8 cellular contexts compared by ENCODE assay signal in the genomic region with DNA sequence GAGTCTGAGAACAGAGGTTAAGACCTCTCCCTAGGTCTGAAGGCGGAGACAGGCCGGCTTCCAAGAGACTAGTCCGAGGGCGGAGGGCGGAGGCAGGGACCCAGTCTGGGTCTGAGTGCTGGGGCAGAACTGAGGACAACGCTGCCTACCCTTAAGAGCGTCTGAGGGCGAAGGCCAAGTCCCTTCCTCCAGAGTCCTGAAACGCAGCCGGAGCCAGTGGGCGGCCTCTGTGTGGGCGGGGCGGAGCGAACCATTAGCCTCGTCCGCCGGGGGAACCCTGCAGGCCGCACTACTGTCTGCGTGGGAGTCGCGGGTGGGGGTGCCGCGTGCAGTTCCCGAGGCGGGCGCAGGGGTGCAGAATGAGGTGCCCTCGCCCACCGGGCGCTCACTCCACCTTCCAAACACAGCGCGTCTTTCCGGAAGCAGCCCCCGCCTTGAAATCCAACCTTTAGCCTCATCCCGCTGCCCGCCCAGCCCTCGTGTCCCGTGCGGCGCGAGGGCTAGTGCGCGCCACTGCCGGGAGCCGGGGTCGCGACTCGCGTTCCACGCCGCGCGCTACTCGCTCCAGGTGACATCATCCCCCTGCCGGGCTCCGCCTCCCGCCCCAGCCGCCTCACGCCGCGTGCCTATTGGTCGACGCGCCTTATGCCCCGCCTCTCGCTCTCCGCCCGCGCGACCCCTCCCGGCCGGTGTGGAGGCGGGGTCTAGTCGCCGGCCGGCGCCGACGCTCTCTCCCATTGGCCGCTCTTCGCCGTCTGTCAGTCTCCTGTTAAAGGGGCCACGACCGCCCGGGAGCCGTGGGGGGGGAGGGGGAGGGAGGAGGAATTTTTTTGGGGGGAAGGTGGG. TPM values are rescaled to one million over a fixed set of nuclear protein-coding genes. Genes with fewer than 3 reads are reported as not detected.
DNase-seq lines count a peak whose midpoint lies in the region; ATAC-seq and TF ChIP-seq lines count a peak whose summit lies in the region.

TSS of gene C19orf73 (minus strand) at position 579 of the 846 bp plus-strand sequence. CDS start at position 458, 121 bp downstream.

- peak within 1 kb of the TSS; percentile 60 for H3K9ac ChIP-seq in mammary epithelial cell (ENCODE audit: insufficient read depth, low read length)

- H3K36me3 ChIP-seq in mammary epithelial cell (ENCODE audit: insufficient read depth, low read length) = no peaks in the 10 kb centered on the region
- no peaks in the 10 kb centered on the region for H3K36me3 ChIP-seq in spleen

- intact Hi-C loops in mammary epithelial cell (cut with micrococcal nuclease) = loop anchor here (2.0 kb wide), 1 partner anchor 30 kb away; no protein-coding TSS in a partner anchor
- intact Hi-C loops in spleen (cut with DNase I; ENCODE audit: low total_unique reads) = no loop called here

- TF ChIP-seq CTCF in WI38 (IDR thresholded peaks at IDR 0.05; ENCODE audit: low read depth, low read length) (no peak), mammary epithelial cell (conservative IDR thresholded peaks at IDR 0.05 in 1 of 2, IDR thresholded peaks at IDR 0.05 in 1 of 2; ENCODE audit: extremely low read depth in 1 of 2, insufficient read depth in 1 of 2, low read depth in 1 of 2, low read length in 2 of 2) (no peak), spleen (IDR thresholded peaks at IDR 0.05 in 8 of 11, conservative IDR thresholded peaks at IDR 0.05 in 3 of 11) (peak in 10 of 11 experiments; percentile 15 to 58 (median 42))

- H3K4me1 ChIP-seq in mammary epithelial cell (ENCODE audit: insufficient read depth, low read length) (peaks cover 25% of the 10 kb centered on the region), spleen (peaks cover 18 to 61% (median 41%) of the 10 kb centered on the region in 6 donors)

- BruUV-seq in mammary epithelial cell (replicated peaks; lab: Mats Ljungman, UMichigan) = TSS peak; percentile 74

- H2AFZ ChIP-seq in mammary epithelial cell (ENCODE audit: low read depth, low read length) = peak within 1 kb of the TSS; percentile 98

- no peaks in the 10 kb centered on the region for H3K79me2 ChIP-seq in mammary epithelial cell (ENCODE audit: insufficient read depth, low read length)

- dilution Hi-C loops in mammary epithelial cell (cut with HindIII; ENCODE audit: low sequenced_read_pairs) = no loop called here

- in situ Hi-C loops in mammary epithelial cell (cut with MboI; ENCODE audit: low sequenced_read_pairs in 2 of 2) = no loop called here

- 4% methylated on average over 14 of the region's 85 CpGs for WGBS in mammary epithelial cell (ENCODE audit: low coverage, missing lambda C conversion rate)
- WGBS in spleen, 5 donors = 1% methylated on average over 34 to 85 of the region's 85 CpGs

- peak within 1 kb of the TSS; percentile 99 for H3K4me2 ChIP-seq in mammary epithelial cell (ENCODE audit: insufficient read depth, low read depth, low read length)

- ATAC-seq in GM18907 (IDR thresholded peaks at IDR 0.05; ENCODE audit: unreplicated experiment) (peak; percentile 72), HG03135 (IDR thresholded peaks at IDR 0.05; ENCODE audit: unreplicated experiment) (peak; percentile 74)

- TF ChIP-seq POLR2A in spleen (IDR thresholded peaks at IDR 0.05) = peak in 2 of 3 donors; percentile 61 to 65

- H3K4me3 ChIP-seq in WI38 (ENCODE audit: low read depth, low read length) = peak within 1 kb of the TSS; percentile 66
- peak within 1 kb of the TSS; percentile 73 to 89 (median 78) for H3K4me3 ChIP-seq in mammary epithelial cell (replicated peaks in 1 of 3; ENCODE audit: insufficient read depth in 1 of 3, low read depth in 2 of 3, low read length in 3 of 3)
- H3K4me3 ChIP-seq in spleen = peak within 1 kb of the TSS; percentile 45 to 80 (median 56)

- no peaks in the 10 kb centered on the region for H4K20me1 ChIP-seq in mammary epithelial cell (ENCODE audit: insufficient read depth, low read length)

- H3K27ac ChIP-seq in mammary epithelial cell (ENCODE audit: insufficient read depth, low read depth, low read length) (peak within 1 kb of the TSS; percentile 71), spleen (peak within 1 kb of the TSS; percentile 80 to 98 (median 95))

- CTCF ChIA-PET in mammary epithelial cell (lab: Charles Lee; ENCODE audit: low non-redundant PET) = interaction anchor here (0.6 kb wide), 1 partner anchor 85 kb away, joined by 3 read pairs; no protein-coding TSS in a partner anchor

- peak; percentile 99 for DNase-seq in AG08396 (ENCODE audit: low spot score)
- DNase-seq in NCI-H2227 (lab: John Stamatoyannopoulos, UW; ENCODE audit: unreplicated experiment) = peak; percentile 93
- peak; percentile 93 for DNase-seq in mammary epithelial cell
- peak; percentile 93 for DNase-seq in inferior parietal cortex (ENCODE audit: extremely low spot score)
- DNase-seq in spleen = peak; percentile 97

- H3K9me3 ChIP-seq in mammary epithelial cell (replicated peaks; ENCODE audit: insufficient read depth, low read length) (no peaks in the 10 kb centered on the region), spleen (no peaks in the 10 kb centered on the region)

- H3K27me3 ChIP-seq in mammary epithelial cell (ENCODE audit: insufficient read depth, low read length) (no peaks in the 10 kb centered on the region), spleen (replicated peaks in 1 of 7) (peaks cover 0 to 22% (median 12%) of the 10 kb centered on the region in 7 donors)

RNA-seq across cellular contexts. Expression of gene C19orf73, which starts in this region (rescaled TPM):
- total RNA-seq in mammary epithelial cell (1 to 10 TPM in 1 of 2 donors, under 1 TPM in 1; 0.67 to 2.0 TPM), spleen (1 to 10 TPM in 4 of 7 donors, under 1 TPM in 2, not detected in 1; 0.70 to 5.4 (median 1.6) TPM)
- polyA plus RNA-seq in mammary epithelial cell (0.84 TPM), spleen (1 to 10 TPM; 3.9 to 5.5 (median 4.2) TPM)
- not detected for polyA minus RNA-seq in mammary epithelial cell

Comparison
In these comparisons a context has a peak if more than half of its experiments do, and no peak if none do; other contexts are left out.
1. Peak in every context shown above with its lines: DNase-seq, ATAC-seq, H3K4me3 ChIP-seq and H3K27ac ChIP-seq.
2. CTCF ChIP-seq: peak in spleen (10 of 11); none in WI38 (single experiment) and mammary epithelial cell (0 of 2).